1 cellular context compared by ENCODE assay signal in genomic region chr17:46818929-46819859, GRCh38.
TF ChIP-seq lines count a peak whose summit lies in the region.

No MANE protein-coding gene starts in this region.

TF ChIP-seq in K562, 482 proteins besides CTCF, POLR2A, EP300 and RAD21 (continued from another document and continues in another):
- no peak for TF ChIP-seq ZNF124 (CRISPR knock-in tag; IDR thresholded peaks at IDR 0.05)
- no peak for TF ChIP-seq CHD2 (IDR thresholded peaks at IDR 0.05; ENCODE audit: low read depth, low read length)
- no peak for TF ChIP-seq CUX1 (CRISPR knock-in tag; IDR thresholded peaks at IDR 0.05)
- no peak for TF ChIP-seq ZNF644 (tag; IDR thresholded peaks at IDR 0.05; ENCODE audit: low read depth)
- no peak for TF ChIP-seq ZNF24 (IDR thresholded peaks at IDR 0.05)
- TF ChIP-seq ZNF318 (IDR thresholded peaks at IDR 0.05; ENCODE audit: borderline replicate concordance in 1 of 2, low read depth in 1 of 2): no peak
- TF ChIP-seq TAL1 (IDR thresholded peaks at IDR 0.05): peak; percentile 70
- no peak for TF ChIP-seq HDGF (IDR thresholded peaks at IDR 0.05)
- TF ChIP-seq ZNF830 (CRISPR knock-in tag; IDR thresholded peaks at IDR 0.05): no peak
- TF ChIP-seq SP1 (CRISPR knock-in tag; IDR thresholded peaks at IDR 0.05): peak; percentile 48; the same call in 1 of the 2 replicates
- no peak for TF ChIP-seq RBBP5 (IDR thresholded peaks at IDR 0.05; ENCODE audit: borderline replicate concordance, insufficient read depth, low read length, poor library complexity, severe bottlenecking)
- peak; percentile 32; the same call in 1 of the 2 replicates for TF ChIP-seq KLF6 (CRISPR knock-in tag; IDR thresholded peaks at IDR 0.05; ENCODE audit: borderline replicate concordance)
- TF ChIP-seq ZNF707 (CRISPR knock-in tag; conservative IDR thresholded peaks at IDR 0.05): no peak
- no peak for TF ChIP-seq MXD1 (CRISPR knock-in tag; IDR thresholded peaks at IDR 0.05; ENCODE audit: borderline replicate concordance, poor library complexity, severe bottlenecking)
- no peak for TF ChIP-seq ATF1 (CRISPR knock-in tag; IDR thresholded peaks at IDR 0.05)
- TF ChIP-seq ATF1 (tag; IDR thresholded peaks at IDR 0.05): peak; percentile 54; the same call in 1 of the 2 replicates
- TF ChIP-seq ZNF140 (CRISPR knock-in tag; IDR thresholded peaks at IDR 0.05): no peak
- TF ChIP-seq MEF2A (IDR thresholded peaks at IDR 0.05; ENCODE audit: control insufficient read depth, low read depth, low read length): no peak
- TF ChIP-seq SUPT5H (IDR thresholded peaks at IDR 0.05): peak; percentile 49; the same call in 1 of the 2 replicates
- no peak for TF ChIP-seq ZBTB1 (CRISPR knock-in tag; IDR thresholded peaks at IDR 0.05; ENCODE audit: borderline replicate concordance, low read depth)
- TF ChIP-seq SLC30A9 (CRISPR knock-in tag; IDR thresholded peaks at IDR 0.05): no peak
- no peak for TF ChIP-seq ARNT (IDR thresholded peaks at IDR 0.05)
- TF ChIP-seq RCOR1 (IDR thresholded peaks at IDR 0.05; ENCODE audit: borderline replicate concordance in 1 of 2, low read depth in 2 of 2, low read length in 2 of 2): no peak
- TF ChIP-seq HOXB6 (CRISPR knock-in tag; IDR thresholded peaks at IDR 0.05; ENCODE audit: borderline replicate concordance): no peak
- no peak for TF ChIP-seq NCOA6 (IDR thresholded peaks at IDR 0.05)
- TF ChIP-seq ZNF75A (CRISPR knock-in tag; IDR thresholded peaks at IDR 0.05): no peak
- 0 out of 2 replicates have a peak, but pooled peaks have one; percentile 36 for TF ChIP-seq ZNF76 (CRISPR knock-in tag; IDR thresholded peaks at IDR 0.05; ENCODE audit: borderline replicate concordance)
- no peak for TF ChIP-seq ZFP91 (CRISPR knock-in tag; IDR thresholded peaks at IDR 0.05)
- no peak for TF ChIP-seq USF2 (CRISPR knock-in tag; IDR thresholded peaks at IDR 0.05)
- no peak for TF ChIP-seq ZBTB34 (CRISPR knock-in tag; IDR thresholded peaks at IDR 0.05)
- TF ChIP-seq ZNF785 (CRISPR knock-in tag; IDR thresholded peaks at IDR 0.05): no peak
- TF ChIP-seq CREB1 (IDR thresholded peaks at IDR 0.05): peak; percentile 30; the same call in 1 of the 2 replicates
- no peak for TF ChIP-seq CREB1 (CRISPR knock-in tag; IDR thresholded peaks at IDR 0.05)
- no peak for TF ChIP-seq GATAD2A (IDR thresholded peaks at IDR 0.05)
- TF ChIP-seq SNAPC5 (CRISPR knock-in tag; IDR thresholded peaks at IDR 0.05): no peak
- TF ChIP-seq OTX1 (CRISPR knock-in tag; IDR thresholded peaks at IDR 0.05): no peak
- TF ChIP-seq SMAD3 (CRISPR knock-in tag; conservative IDR thresholded peaks at IDR 0.05): no peak
- no peak for TF ChIP-seq POLR2B (IDR thresholded peaks at IDR 0.05; ENCODE audit: low read depth, partially characterized antibody)
- TF ChIP-seq DNMT1 (IDR thresholded peaks at IDR 0.05): no peak
- TF ChIP-seq ZNF445 (CRISPR knock-in tag; IDR thresholded peaks at IDR 0.05; ENCODE audit: low read depth): no peak
- TF ChIP-seq MCM3 (IDR thresholded peaks at IDR 0.05): no peak
- peak; percentile 86 for TF ChIP-seq RNF2 (IDR thresholded peaks at IDR 0.05)
- peak; percentile 78; the same call in 1 of the 2 replicates for TF ChIP-seq KAT7 (CRISPR knock-in tag; IDR thresholded peaks at IDR 0.05; ENCODE audit: borderline replicate concordance)
- TF ChIP-seq SETDB1 (IDR thresholded peaks at IDR 0.05; ENCODE audit: low read length): no peak
- TF ChIP-seq NFXL1 (CRISPR knock-in tag; IDR thresholded peaks at IDR 0.05): no peak
- TF ChIP-seq ZNF589 (CRISPR knock-in tag; IDR thresholded peaks at IDR 0.05; ENCODE audit: low read depth): 0 out of 2 replicates have a peak, but pooled peaks have one; percentile 21
- no peak for TF ChIP-seq ZNF280A (IDR thresholded peaks at IDR 0.05; ENCODE audit: low read depth, partially characterized antibody)
- TF ChIP-seq ZNF263 (CRISPR knock-in tag; IDR thresholded peaks at IDR 0.05; ENCODE audit: borderline replicate concordance): peak; percentile 56; the same call in 1 of the 2 replicates
- TF ChIP-seq ZNF165 (CRISPR knock-in tag; IDR thresholded peaks at IDR 0.05; ENCODE audit: borderline replicate concordance): no peak
- no peak for TF ChIP-seq ZNF174 (CRISPR knock-in tag; IDR thresholded peaks at IDR 0.05)
- TF ChIP-seq NFIC (IDR thresholded peaks at IDR 0.05): peak; percentile 32
- TF ChIP-seq NCOR1 (IDR thresholded peaks at IDR 0.05): peak; percentile 75
- peak; percentile 35; the same call in 1 of the 2 replicates for TF ChIP-seq NFRKB (IDR thresholded peaks at IDR 0.05; ENCODE audit: low read depth)
